In genomic region chr3:108705045-108705444, GRCh38 we compare ENCODE assay signal across 23 cellular contexts. TPM values are rescaled to one million over a fixed set of nuclear protein-coding genes. Genes with fewer than 3 reads are reported as not detected.
DNase-seq lines count a peak whose midpoint lies in the region; ATAC-seq, FAIRE-seq and TF ChIP-seq lines count a peak whose summit lies in the region.
"Had no signal": no experiment of that assay in that cellular context is flagged by ENCODE, and none has a peak within 500 bp of the region (broad histone marks: within the 10 kb centered on the region; RNA-seq: fewer than 3 reads in every experiment).

No MANE protein-coding gene starts in this region.

- peaks cover 9% of the 10 kb centered on the region for H3K36me3 Mint-ChIP-seq in CD8-positive, alpha-beta T cell
- H3K36me3 Mint-ChIP-seq: CD14-positive monocyte had no signal

- peaks cover 8% of the 10 kb centered on the region for H3K9me3 Mint-ChIP-seq in CD8-positive, alpha-beta T cell

- ATAC-seq in CD8-positive, alpha-beta T cell: no peak
- ATAC-seq: GM12878 had no signal

- H3K4me1 ChIP-seq in HEK293 (ENCODE audit: control insufficient read depth, insufficient read depth, low read length) (no peaks in the 10 kb centered on the region), Peyer's patch (no peaks in the 10 kb centered on the region)
- no peaks in the 10 kb centered on the region for H3K4me1 ChIP-seq in CD8-positive, alpha-beta T cell (ENCODE audit: insufficient read depth, low read length)
- H3K4me1 ChIP-seq: BE2C, BLaER1, Caco-2 had no signal

- CTCF ChIA-PET in HEK293 (lab: Yijun Ruan, JAX): no interaction called here
- CTCF ChIA-PET in CD8-positive, alpha-beta T cell (lab: Charles Lee): interaction anchor here (2.0 kb wide), 1 partner anchor 210 kb away, joined by 6 read pairs; no protein-coding TSS in a partner anchor

- TF ChIP-seq CTCF in HEK293 (tag by site-specific recombination; IDR thresholded peaks at IDR 0.05): no peak
- no peak for TF ChIP-seq CTCF in CD8-positive, alpha-beta T cell (IDR thresholded peaks at IDR 0.05)
- TF ChIP-seq CTCF in Peyer's patch (IDR thresholded peaks at IDR 0.05): no peak

- POLR2A ChIA-PET in HEK293 (lab: Yijun Ruan, JAX): no interaction called here
- POLR2A ChIA-PET in CD8-positive, alpha-beta T cell (lab: Charles Lee): no interaction called here

- no peaks in the 10 kb centered on the region for H3K9me3 ChIP-seq in HEK293 (ENCODE audit: control insufficient read depth, insufficient read depth, low read depth, low read length)
- H3K9me3 ChIP-seq in CD8-positive, alpha-beta T cell (ENCODE audit: low read length): no peaks in the 10 kb centered on the region
- H3K9me3 ChIP-seq in Peyer's patch: peaks cover 0 to 12% (median 0%) of the 10 kb centered on the region in 4 donors
- H3K9me3 ChIP-seq: BE2C had no signal

- FAIRE-seq in G401.6 (lab: Jason Lieb, UNC) (peak; percentile 6), islet of Langerhans (lab: Jason Lieb, UNC) (peak; percentile 9)
- FAIRE-seq: A204.1, D721Med, GM12878, GM12892, GM18507 had no signal

- intact Hi-C loops in CD8-positive, alpha-beta T cell (cut with DNase I, micrococcal nuclease): no loop called here

- no peak for DNase-seq in CD8-positive, alpha-beta T cell
- no peak for DNase-seq in Peyer's patch
- DNase-seq: 8988T; ACHN; BE2C; C1 segment of cervical spinal cord; Caco-2; Calu3; CD4-positive, alpha-beta memory T cell; CD4-positive, CD25-positive, alpha-beta regulatory T cell; DMS79 treated with DMSO at 0.1 percent for 48 hours; GDM1 had no signal

- no peak overlapping the region for H3K27ac Mint-ChIP-seq in CD8-positive, alpha-beta T cell
- H3K27ac Mint-ChIP-seq: CD14-positive monocyte; CD4-positive, alpha-beta memory T cell; CD4-positive, CD25-positive, alpha-beta regulatory T cell had no signal

- no peak for TF ChIP-seq POLR2A in Peyer's patch (IDR thresholded peaks at IDR 0.05)

- no peak overlapping the region for H3K4me3 Mint-ChIP-seq in CD8-positive, alpha-beta T cell
- H3K4me3 Mint-ChIP-seq: CD14-positive monocyte; CD4-positive, alpha-beta memory T cell; CD4-positive, CD25-positive, alpha-beta regulatory T cell had no signal

- no peaks in the 10 kb centered on the region for H3K36me3 ChIP-seq in HEK293 (ENCODE audit: control insufficient read depth in 2 of 2, insufficient read depth in 1 of 2, low read length in 2 of 2)
- no peaks in the 10 kb centered on the region for H3K36me3 ChIP-seq in CD8-positive, alpha-beta T cell (ENCODE audit: insufficient read depth, low read length)
- no peaks in the 10 kb centered on the region for H3K36me3 ChIP-seq in Peyer's patch
- H3K36me3 ChIP-seq: BE2C, BLaER1 had no signal

- H3K27ac ChIP-seq in HEK293 (ENCODE audit: extremely low read depth, low read depth, low read length): no peak overlapping the region
- no peak overlapping the region for H3K27ac ChIP-seq in CD8-positive, alpha-beta T cell (ENCODE audit: low read depth, low read length)
- no peak overlapping the region for H3K27ac ChIP-seq in Peyer's patch
- H3K27ac ChIP-seq: BLaER1 had no signal

- no peaks in the 10 kb centered on the region for H3K27me3 ChIP-seq in CD8-positive, alpha-beta T cell (ENCODE audit: insufficient read depth, low read length)
- H3K27me3 ChIP-seq in Peyer's patch: no peaks in the 10 kb centered on the region
- H3K27me3 ChIP-seq: BE2C, BLaER1 had no signal

- no peaks in the 10 kb centered on the region for H3K4me1 Mint-ChIP-seq in CD8-positive, alpha-beta T cell (ENCODE audit: low read depth)
- H3K4me1 Mint-ChIP-seq: CD14-positive monocyte; CD4-positive, alpha-beta memory T cell; CD4-positive, CD25-positive, alpha-beta regulatory T cell had no signal

- H3K4me3 ChIP-seq in HEK293 (ENCODE audit: low read depth, low read length) (no peak overlapping the region), Peyer's patch (no peak overlapping the region)
- H3K4me3 ChIP-seq in CD8-positive, alpha-beta T cell (ENCODE audit: low read depth, low read length): no peak overlapping the region
- H3K4me3 ChIP-seq: BLaER1, GM12878 had no signal

- H3K27me3 Mint-ChIP-seq in CD8-positive, alpha-beta T cell (ENCODE audit: low read depth): no peaks in the 10 kb centered on the region
- H3K27me3 Mint-ChIP-seq: CD4-positive, CD25-positive, alpha-beta regulatory T cell had no signal

TF ChIP-seq in HEK293, 187 proteins besides CTCF, POLR2A, EP300 and RAD21:
- TF ChIP-seq ZNF776 (tag by site-specific recombination; IDR thresholded peaks at IDR 0.05; ENCODE audit: borderline replicate concordance): no peak
- TF ChIP-seq PRDM1 (tag by site-specific recombination; IDR thresholded peaks at IDR 0.05): no peak
- no peak for TF ChIP-seq ZNF19 (tag by site-specific recombination; IDR thresholded peaks at IDR 0.05; ENCODE audit: low read depth)
- no peak for TF ChIP-seq KLF8 (tag by site-specific recombination; IDR thresholded peaks at IDR 0.05)
- TF ChIP-seq ZNF114 (tag by site-specific recombination; IDR thresholded peaks at IDR 0.05): no peak
- peak; percentile 48 for TF ChIP-seq SETDB1 (IDR thresholded peaks at IDR 0.05; ENCODE audit: insufficient read length, low read length)

RNA-seq across cellular contexts. Expression of gene RETNLB, which starts 52.2 kb away (rescaled TPM):
- total RNA-seq in CD8-positive, alpha-beta T cell: not detected
- total RNA-seq in Peyer's patch: 10 to 100 TPM; 10.2 to 42.1 (median 16.5) TPM
- total RNA-seq: A673; Caco-2; Calu3; CD4-positive, alpha-beta memory T cell; CD4-positive, CD25-positive, alpha-beta regulatory T cell; GM12878 had no signal

Comparison
In these comparisons a context has a peak if more than half of its experiments do, and no peak if none do; other contexts are left out.
1. RNA of gene RETNLB, which starts 52.2 kb away (total RNA-seq): 10.2 to 42.1 TPM in Peyer's patch; not detected in CD8-positive, alpha-beta T cell; every median in the first group is over 10 times any median in the second.